In genomic region chr11:66262191-66262590, GRCh38 we compare ENCODE assay signal across 30 cellular contexts. TPM values are rescaled to one million over a fixed set of nuclear protein-coding genes. Genes with fewer than 3 reads are reported as not detected.
"Had no signal": no experiment of that assay in that cellular context is flagged by ENCODE, and none has a peak within 500 bp of the region (broad histone marks: within the 10 kb centered on the region; RNA-seq: fewer than 3 reads in every experiment).

No MANE protein-coding gene starts in this region.

- DNase-seq: hypothalamus; islet precursor cell; left ventricle myocardium inferior; mesendoderm; mucosa of descending colon; naive thymus-derived CD8-positive, alpha-beta T cell; nephron progenitor cell; ovary; right lobe of liver; stimulated activated CD4-positive, alpha-beta T cell treated with anti-CD3 and anti-CD28 coated beads, Interleukin-12 subunit alpha, Interleukin-12 subunit beta, amount 100 ng/mL, for 4 hours; stimulated activated CD4-positive, alpha-beta T cell treated with anti-CD3 and anti-CD28 coated beads, Interleukin-15, amount 100 ng/mL, for 24 hours; stimulated activated CD4-positive, alpha-beta T cell treated with anti-CD3 and anti-CD28 coated beads, Interleukin-2, amount 100 ng/mL, for 24 hours; stimulated activated CD4-positive, alpha-beta T cell treated with anti-CD3 and anti-CD28 coated beads, Interleukin-4, amount 100 ng/mL, for 1 hour; stimulated activated naive CD4-positive, alpha-beta T cell; tibial artery; uterus had no signal

- H3K4me3 ChIP-seq: left ventricle myocardium inferior, lung, mucosa of descending colon, ovary, right atrium auricular region, right lobe of liver, skin epidermis, suprapubic skin, thoracic aorta, tibial artery, uterus had no signal

- H3K27me3 ChIP-seq: ovary, right atrium auricular region, right lobe of liver, suprapubic skin, tibial artery, uterus had no signal

- H3K27me3 Mint-ChIP-seq: progenitor cell of endocrine pancreas; stimulated activated naive CD8-positive, alpha-beta T cell treated with anti-CD3 and anti-CD28 coated beads, Interleukin-15, Interleukin-2, amounts not matched to agents 100 ng/mL and 50 ng/mL, for 24 hours; type B pancreatic cell had no signal

- H3K36me3 ChIP-seq: ovary, right lobe of liver, uterus had no signal

- H3K9me3 Mint-ChIP-seq: mesothelial cell of epicardium; naive thymus-derived CD8-positive, alpha-beta T cell; nephron progenitor cell; stimulated activated naive CD8-positive, alpha-beta T cell treated with anti-CD3 and anti-CD28 coated beads, Interleukin-15, Interleukin-2, amounts not matched to agents 100 ng/mL and 50 ng/mL, for 24 hours; type B pancreatic cell had no signal

- ATAC-seq: mucosa of descending colon; naive thymus-derived CD8-positive, alpha-beta T cell; right lobe of liver had no signal

- H3K4me3 Mint-ChIP-seq: mesothelial cell of epicardium; nephron progenitor cell; stimulated activated naive CD8-positive, alpha-beta T cell treated with anti-CD3 and anti-CD28 coated beads, Interleukin-15, Interleukin-2, amounts not matched to agents 100 ng/mL and 50 ng/mL, for 24 hours; type B pancreatic cell had no signal

- H3K27ac Mint-ChIP-seq: mesothelial cell of epicardium; nephron progenitor cell; progenitor cell of endocrine pancreas; stimulated activated naive CD8-positive, alpha-beta T cell treated with anti-CD3 and anti-CD28 coated beads, Interleukin-15, Interleukin-2, amounts not matched to agents 100 ng/mL and 50 ng/mL, for 24 hours; type B pancreatic cell had no signal

RNA-seq across cellular contexts. Expression of gene CNIH2, which starts 15.8 kb away (rescaled TPM):
- total RNA-seq: left ventricle myocardium inferior, omental fat pad, right atrium auricular region, subcutaneous adipose tissue, thoracic aorta had no signal
- polyA plus RNA-seq: naive thymus-derived CD8-positive, alpha-beta T cell had no signal

RNA-seq across cellular contexts. Expression of gene TMEM151A, which starts 29.5 kb away (rescaled TPM):
- total RNA-seq: left ventricle myocardium inferior, lower leg skin, pulmonary artery endothelial cell, subcutaneous adipose tissue, suprapubic skin, ureter had no signal
- polyA plus RNA-seq: naive thymus-derived CD8-positive, alpha-beta T cell had no signal
